1 cellular context compared by ENCODE assay signal in the genomic region with DNA sequence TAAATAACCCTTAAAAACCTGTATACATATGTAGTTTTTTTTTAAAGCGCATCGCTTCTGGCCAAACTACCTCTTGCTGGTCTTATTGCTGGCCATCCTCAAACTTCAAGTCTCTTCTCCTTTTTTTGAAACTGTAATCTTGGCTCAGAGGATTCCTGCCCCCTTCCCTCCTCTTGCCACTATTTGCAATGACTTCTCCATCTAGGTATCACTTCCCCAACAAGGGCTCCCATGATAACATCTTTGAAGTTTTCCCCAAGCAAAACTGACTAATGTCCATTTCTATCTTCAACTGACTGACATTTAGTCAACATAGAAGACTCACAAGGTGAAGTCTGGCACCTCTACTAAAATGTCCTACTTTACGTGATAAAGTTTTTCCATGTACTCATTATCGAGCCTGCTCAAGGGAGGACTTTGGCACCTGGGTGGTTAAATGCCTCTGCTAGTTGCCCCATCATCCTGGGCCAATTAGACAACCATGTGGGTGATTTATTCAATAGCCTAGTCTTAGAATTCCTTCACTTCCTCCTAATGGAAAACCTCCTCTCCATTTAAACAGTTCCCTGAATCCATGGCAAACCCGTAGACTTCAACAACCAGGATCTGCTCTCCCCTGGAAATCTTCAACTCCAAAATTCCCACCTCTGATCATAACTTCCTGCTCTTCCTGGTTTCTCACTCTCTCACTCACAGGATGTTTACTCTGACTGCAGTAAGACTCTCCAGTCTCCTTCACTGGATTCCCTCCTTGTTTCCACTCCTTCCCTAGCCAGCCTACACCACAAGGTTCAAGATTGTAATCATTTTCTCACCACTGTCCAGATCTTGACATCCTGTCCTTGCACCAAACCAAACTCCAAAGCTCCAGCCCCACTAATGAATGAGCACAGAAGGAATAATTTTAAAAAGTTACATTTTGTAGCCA.
TF ChIP-seq lines count a peak whose summit lies in the region.

No MANE protein-coding gene starts in this region.

TF ChIP-seq in GM12878, 131 proteins besides CTCF, POLR2A, EP300 and RAD21:
- TF ChIP-seq ZZZ3 (IDR thresholded peaks at IDR 0.05; ENCODE audit: control insufficient read depth, insufficient read length, low read depth) (no peak), CREB1 (IDR thresholded peaks at IDR 0.05; ENCODE audit: low read depth) (no peak), IKZF1 (conservative IDR thresholded peaks at IDR 0.05) (no peak), FOXM1 (IDR thresholded peaks at IDR 0.05; ENCODE audit: low read depth, low read length) (no peak), SPI1 (IDR thresholded peaks at IDR 0.05; ENCODE audit: borderline replicate concordance, insufficient read depth, low read depth, low read length) (0 out of 2 replicates have a peak, but pooled peaks have one; percentile 9), FOS (IDR thresholded peaks at IDR 0.05; ENCODE audit: borderline replicate concordance, extremely low read depth, insufficient read length) (no peak)
- TF ChIP-seq, protein P1, sequence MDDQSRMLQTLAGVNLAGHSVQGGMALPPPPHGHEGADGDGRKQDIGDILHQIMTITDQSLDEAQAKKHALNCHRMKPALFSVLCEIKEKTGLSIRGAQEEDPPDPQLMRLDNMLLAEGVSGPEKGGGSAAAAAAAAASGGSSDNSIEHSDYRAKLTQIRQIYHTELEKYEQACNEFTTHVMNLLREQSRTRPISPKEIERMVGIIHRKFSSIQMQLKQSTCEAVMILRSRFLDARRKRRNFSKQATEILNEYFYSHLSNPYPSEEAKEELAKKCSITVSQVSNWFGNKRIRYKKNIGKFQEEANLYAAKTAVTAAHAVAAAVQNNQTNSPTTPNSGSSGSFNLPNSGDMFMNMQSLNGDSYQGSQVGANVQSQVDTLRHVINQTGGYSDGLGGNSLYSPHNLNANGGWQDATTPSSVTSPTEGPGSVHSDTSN (IDR thresholded peaks at IDR 0.05; ENCODE audit: insufficient replicate concordance, low read depth, low read length): no peak
- TF ChIP-seq, protein P2, sequence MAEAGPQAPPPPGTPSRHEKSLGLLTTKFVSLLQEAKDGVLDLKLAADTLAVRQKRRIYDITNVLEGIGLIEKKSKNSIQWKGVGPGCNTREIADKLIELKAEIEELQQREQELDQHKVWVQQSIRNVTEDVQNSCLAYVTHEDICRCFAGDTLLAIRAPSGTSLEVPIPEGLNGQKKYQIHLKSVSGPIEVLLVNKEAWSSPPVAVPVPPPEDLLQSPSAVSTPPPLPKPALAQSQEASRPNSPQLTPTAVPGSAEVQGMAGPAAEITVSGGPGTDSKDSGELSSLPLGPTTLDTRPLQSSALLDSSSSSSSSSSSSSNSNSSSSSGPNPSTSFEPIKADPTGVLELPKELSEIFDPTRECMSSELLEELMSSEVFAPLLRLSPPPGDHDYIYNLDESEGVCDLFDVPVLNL (IDR thresholded peaks at IDR 0.05; ENCODE audit: low read depth, low read length): no peak
